Comparison of ENCODE assay signal across 8 cellular contexts in genomic region chr2:236568068-236568921, GRCh38. TPM values are rescaled to one million over a fixed set of nuclear protein-coding genes. Genes with fewer than 3 reads are reported as not detected.
DNase-seq lines count a peak whose midpoint lies in the region; ATAC-seq and TF ChIP-seq lines count a peak whose summit lies in the region.

No MANE protein-coding gene starts in this region.

- H3K36me3 ChIP-seq in ectodermal cell (ENCODE audit: control insufficient read depth, insufficient read depth, low read length) (no peaks in the 10 kb centered on the region), mucosa of rectum (ENCODE audit: control insufficient read depth in 2 of 2, insufficient read depth in 2 of 2, low read length in 2 of 2) (no peaks in the 10 kb centered on the region), tibial artery (no peaks in the 10 kb centered on the region)

- DNase-seq in ELR (ENCODE audit: low read depth) (peak; percentile 9), tibial artery (peak; percentile 48 to 87), NCI-H510A (lab: John Stamatoyannopoulos, UW) (no peak), NCI-H82 (lab: John Stamatoyannopoulos, UW) (no peak)
- DNase-seq in activated CD4-positive, CD25-positive, alpha-beta regulatory T cell treated with anti-CD3 and anti-CD28 coated beads, Interleukin-2, amount 50 U/mL, for 72 hours: peak; percentile 51

- WGBS in ectodermal cell, 2 experiments: 4 to 6% methylated on average over 49 of the region's 49 CpGs

- TF ChIP-seq CTCF in tibial artery (IDR thresholded peaks at IDR 0.05): no peak

- H3K9me3 ChIP-seq in ectodermal cell (ENCODE audit: control insufficient read depth, low read length) (no peaks in the 10 kb centered on the region), mucosa of rectum (ENCODE audit: control insufficient read depth in 2 of 2, low read length in 2 of 2) (no peaks in the 10 kb centered on the region), tibial artery (no peaks in the 10 kb centered on the region)

- peaks cover 41% of the 10 kb centered on the region for H3K27me3 ChIP-seq in ectodermal cell (ENCODE audit: control insufficient read depth, insufficient read depth, low read length, poor library complexity, severe bottlenecking)
- H3K27me3 ChIP-seq in mucosa of rectum (ENCODE audit: control insufficient read depth in 2 of 2, insufficient read depth in 2 of 2, low read length in 2 of 2): peaks cover 7 to 25% of the 10 kb centered on the region in 2 donors
- H3K27me3 ChIP-seq in tibial artery: no peaks in the 10 kb centered on the region

- peak overlapping the region; percentile 29 to 70 for H3K9ac ChIP-seq in mucosa of rectum (ENCODE audit: low read depth in 1 of 2, low read length in 2 of 2)

- peak overlapping the region; percentile 18 for H3K4me3 ChIP-seq in ectodermal cell (ENCODE audit: insufficient read depth, low read depth, low read length)
- H3K4me3 ChIP-seq in mucosa of rectum (ENCODE audit: low read length in 2 of 2): peak overlapping the region; percentile 67 to 73
- peak overlapping the region; percentile 62 to 74 for H3K4me3 ChIP-seq in tibial artery

- H3K4me1 ChIP-seq in ectodermal cell (ENCODE audit: control insufficient read depth, insufficient read depth, low read length) (peaks cover 40% of the 10 kb centered on the region), mucosa of rectum (ENCODE audit: control insufficient read depth in 2 of 2, insufficient read depth in 2 of 2, low read length in 2 of 2) (peaks cover 0 to 5% of the 10 kb centered on the region in 2 donors), tibial artery (peaks cover 0 to 55% (median 18%) of the 10 kb centered on the region in 4 donors)

- peak; percentile 53 for ATAC-seq in HG02610 (IDR thresholded peaks at IDR 0.05; ENCODE audit: unreplicated experiment)

- H3K27ac ChIP-seq in ectodermal cell (ENCODE audit: insufficient read depth, low read depth, low read length, poor library complexity, severe bottlenecking) (no peak overlapping the region), mucosa of rectum (ENCODE audit: low read depth in 2 of 2, low read length in 2 of 2) (peak overlapping the region; percentile 76), tibial artery (peak overlapping the region; percentile 83 to 97)

- intact Hi-C loops in tibial artery (cut with DNase I; ENCODE audit: low total_unique reads): loop anchor here (5.0 to 10.0 kb wide), 2 partner anchors 56 to 213 kb away; no protein-coding TSS in a partner anchor

RNA-seq across cellular contexts. Expression of gene ACKR3, which starts 1.3 kb away (rescaled TPM):
- 5.4 TPM for polyA plus RNA-seq in ectodermal cell (2013, experiment 1 of 4)
- polyA plus RNA-seq in ectodermal cell (2013, experiment 2 of 4): 4.3 TPM
- 6.2 TPM for polyA plus RNA-seq in ectodermal cell (2013, experiment 3 of 4)
- polyA plus RNA-seq in ectodermal cell (2013, experiment 4 of 4): 7.6 TPM

Comparison
In these comparisons a context has a peak if more than half of its experiments do, and no peak if none do; other contexts are left out.
1. DNase-seq: peak in ELR (single experiment), activated CD4-positive, CD25-positive, alpha-beta regulatory T cell treated with anti-CD3 and anti-CD28 coated beads, Interleukin-2, amount 50 U/mL, for 72 hours (single experiment) and tibial artery (2 of 2); none in NCI-H510A (single experiment) and NCI-H82 (single experiment).
2. H3K4me3 ChIP-seq: peak in every context shown above with its lines; median percentile 70 in mucosa of rectum; 68 in tibial artery; 18 in ectodermal cell.